ENCODE assay signal across 20 cellular contexts in the genomic region with DNA sequence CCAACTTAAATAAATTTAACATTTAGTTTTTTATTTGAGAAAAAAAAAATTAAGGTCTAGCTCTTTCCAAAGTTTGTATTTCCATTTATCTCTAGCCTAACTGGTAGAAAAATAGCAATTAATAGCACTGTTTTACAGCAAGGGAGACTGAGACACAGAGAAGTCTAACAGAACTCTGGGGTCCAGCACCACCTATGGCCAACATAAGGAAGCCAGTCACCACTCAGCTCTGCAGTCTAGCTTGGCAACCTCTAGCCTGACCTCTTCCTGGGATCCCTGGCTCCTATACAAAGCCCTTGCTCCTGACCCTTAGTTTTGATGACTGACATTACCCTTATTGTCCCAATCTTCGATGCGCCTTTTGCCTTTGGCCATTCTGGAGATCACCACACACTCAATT.
A peak's percentile ranks its signal among the peaks of the same experiment; 100 is the strongest.
DNase-seq lines count a peak whose midpoint lies in the region; ATAC-seq and TF ChIP-seq lines count a peak whose summit lies in the region.
"Had no signal": no experiment of that assay in that cellular context is flagged by ENCODE, and none has a peak within 500 bp of the region (broad histone marks: within the 10 kb centered on the region; RNA-seq: fewer than 3 reads in every experiment).

No MANE protein-coding gene starts in this region.

- no peak overlapping the region for H3K4me2 ChIP-seq in H9 (ENCODE audit: insufficient read depth, insufficient read length, low read length)
- H3K4me2 ChIP-seq in Loucy (ENCODE audit: low read depth, low read length, poor library complexity, severe bottlenecking) = no peak overlapping the region

- no peaks in the 10 kb centered on the region for H3F3A ChIP-seq in Loucy (ENCODE audit: low read depth)

- no peak overlapping the region for H3K4me3 ChIP-seq in Loucy (ENCODE audit: low read length, poor library complexity, severe bottlenecking)
- H3K4me3 ChIP-seq in endodermal cell (ENCODE audit: low read length) = no peak overlapping the region
- no peak overlapping the region for H3K4me3 ChIP-seq in thyroid gland (replicated peaks in 1 of 3)
- H3K4me3 ChIP-seq: GM12878, HAP-1 had no signal

- no peak overlapping the region for H4K8ac ChIP-seq in H9 (replicated peaks; ENCODE audit: insufficient read length, low read depth, low read length)

- no peak overlapping the region for H3T11ph ChIP-seq in H9 (ENCODE audit: low read length)

- H3K27ac Mint-ChIP-seq in H9 (no peak overlapping the region), WTC11 (no peak overlapping the region), endodermal cell (no peak overlapping the region)
- H3K27ac Mint-ChIP-seq: CD4-positive, CD25-positive, alpha-beta regulatory T cell; CD8-positive, alpha-beta memory T cell had no signal

- H3K23ac ChIP-seq in H9 (ENCODE audit: insufficient read length, low read depth, low read length) = no peak overlapping the region

- peaks cover 24 to 25% of the 10 kb centered on the region in 2 experiments for H3K4me1 Mint-ChIP-seq in H9
- peaks cover 34% of the 10 kb centered on the region for H3K4me1 Mint-ChIP-seq in WTC11
- peaks cover 15% of the 10 kb centered on the region for H3K4me1 Mint-ChIP-seq in endodermal cell
- H3K4me1 Mint-ChIP-seq: CD8-positive, alpha-beta memory T cell had no signal

- no peaks in the 10 kb centered on the region for H3K79me1 ChIP-seq in H9 (ENCODE audit: insufficient read depth, low read depth, low read length, poor library complexity, severe bottlenecking)

- no peak overlapping the region for H3K14ac ChIP-seq in H9 (ENCODE audit: insufficient read depth, low read length)

- no peak overlapping the region for H4K91ac ChIP-seq in H9 (ENCODE audit: insufficient read length, low read depth, low read length)

- H2AK5ac ChIP-seq in H9 (ENCODE audit: insufficient read length, low read length) = no peak overlapping the region

- H3K27me3 Mint-ChIP-seq in H9 (ENCODE audit: low read depth) (no peaks in the 10 kb centered on the region), WTC11 (ENCODE audit: low read depth) (no peaks in the 10 kb centered on the region), endodermal cell (ENCODE audit: insufficient read depth) (no peaks in the 10 kb centered on the region)
- H3K27me3 Mint-ChIP-seq: CD4-positive, CD25-positive, alpha-beta regulatory T cell; CD8-positive, alpha-beta memory T cell had no signal

- H3K9me2 ChIP-seq in Loucy (replicated peaks; ENCODE audit: low read depth, low read length) = no peaks in the 10 kb centered on the region

- H2AFZ ChIP-seq in H9 (ENCODE audit: low read length) (no peak overlapping the region), Loucy (ENCODE audit: low read length) (no peak overlapping the region)

- H2BK12ac ChIP-seq in H9 (ENCODE audit: insufficient read length, low read depth, low read length) = no peak overlapping the region

- H3K27ac ChIP-seq in H9 (ENCODE audit: insufficient read length, low read depth, low read length) (no peak overlapping the region), endodermal cell (ENCODE audit: low read depth, low read length) (no peak overlapping the region), thyroid gland (no peak overlapping the region)

- ATAC-seq in WTC11 (peak; percentile 78; the same call in 1 of the 2 replicates), GM21423 (IDR thresholded peaks at IDR 0.05; ENCODE audit: unreplicated experiment) (no peak)
- ATAC-seq: GM12878 had no signal

- H4K20me1 ChIP-seq in H9 (ENCODE audit: control insufficient read depth, insufficient read depth, insufficient read length) = no peaks in the 10 kb centered on the region
- no peaks in the 10 kb centered on the region for H4K20me1 ChIP-seq in Loucy (ENCODE audit: insufficient read depth, low read length, poor library complexity, severe bottlenecking)

- H3K9me3 Mint-ChIP-seq in H9 = peaks cover 0 to 3% of the 10 kb centered on the region in 2 experiments; a peak in 3 of 5 replicates
- peaks cover 10% of the 10 kb centered on the region for H3K9me3 Mint-ChIP-seq in WTC11
- H3K9me3 Mint-ChIP-seq in endodermal cell = peaks cover 4% of the 10 kb centered on the region
- H3K9me3 Mint-ChIP-seq: CD8-positive, alpha-beta memory T cell had no signal

- H3K36me3 Mint-ChIP-seq in H9 (ENCODE audit: insufficient read depth in 1 of 3, low read depth in 3 of 3) (peaks cover 0 to 5% (median 0%) of the 10 kb centered on the region in 3 experiments; a peak in 2 of 7 replicates), WTC11 (no peaks in the 10 kb centered on the region; the same call in 1 of the 2 replicates), endodermal cell (ENCODE audit: low read depth) (no peaks in the 10 kb centered on the region)
- H3K36me3 Mint-ChIP-seq: CD4-positive, CD25-positive, alpha-beta regulatory T cell; CD8-positive, alpha-beta memory T cell had no signal

- POLR2A ChIA-PET in WTC11 (lab: Charles Lee) = no interaction called here

- CTCF ChIA-PET in WTC11 (lab: Charles Lee) = interaction anchor here (0.6 to 1.8 kb wide), 5 partner anchors 14 to 188 kb away, joined by 3 to 5 read pairs (median 4); partner anchors contain the start of genes DCAF17 and METTL8

- H2BK5ac ChIP-seq in H9 (ENCODE audit: insufficient read length, low read length) = no peak overlapping the region

- no peak overlapping the region for H2BK120ac ChIP-seq in H9 (ENCODE audit: low read depth, low read length, poor library complexity, severe bottlenecking)

- no peak overlapping the region for H3K4ac ChIP-seq in H9 (ENCODE audit: low read depth, low read length)

- H3K9ac ChIP-seq in H9 (ENCODE audit: extremely low read depth, insufficient read length, low read length) (no peak overlapping the region), Loucy (ENCODE audit: low read depth, low read length, poor library complexity, severe bottlenecking) (no peak overlapping the region), endodermal cell (ENCODE audit: extremely low read depth, low read length, poor library complexity, severe bottlenecking) (no peak overlapping the region)

- H3K27me3 ChIP-seq in H9 (ENCODE audit: insufficient read depth, low read length) (no peaks in the 10 kb centered on the region), Loucy (ENCODE audit: insufficient read depth, low read length, poor library complexity, severe bottlenecking) (no peaks in the 10 kb centered on the region), endodermal cell (ENCODE audit: control insufficient read depth, insufficient read depth, low read length, poor library complexity, severe bottlenecking) (no peaks in the 10 kb centered on the region), thyroid gland (no peaks in the 10 kb centered on the region)
- H3K27me3 ChIP-seq: BE2C had no signal

- whole genome bisulfite sequencing in H9 (ENCODE audit: extremely low coverage, insufficient read length, low lambda C conversion rate) = no CpG with 5 or more reads among the region's 2 CpGs
- 79 to 95% methylated on average over 2 of the region's 2 CpGs for WGBS in endodermal cell (ENCODE audit: insufficient coverage in 1 of 2, insufficient read length in 1 of 2), 2 experiments
- 97 to 100% methylated on average over 2 of the region's 2 CpGs for WGBS in thyroid gland, 2 donors

- H2BK15ac ChIP-seq in H9 (ENCODE audit: low read depth, low read length) = no peak overlapping the region

- no peak overlapping the region for H4K5ac ChIP-seq in H9 (ENCODE audit: insufficient read length, low read depth, low read length)

- H3K4me3 Mint-ChIP-seq in H9 = no peak overlapping the region
- H3K4me3 Mint-ChIP-seq in WTC11 = no peak overlapping the region
- no peak overlapping the region for H3K4me3 Mint-ChIP-seq in endodermal cell
- H3K4me3 Mint-ChIP-seq: CD4-positive, CD25-positive, alpha-beta regulatory T cell; CD8-positive, alpha-beta memory T cell had no signal

- H3K79me2 ChIP-seq in H9 (ENCODE audit: insufficient read depth, low read length) = no peaks in the 10 kb centered on the region
- no peaks in the 10 kb centered on the region for H3K79me2 ChIP-seq in Loucy (ENCODE audit: insufficient read depth, low read length)

- no peak overlapping the region for H3K56ac ChIP-seq in H9 (ENCODE audit: insufficient read length, low read depth, low read length)

- H3K36me3 ChIP-seq in Loucy (ENCODE audit: insufficient read depth, low read length) = no peaks in the 10 kb centered on the region
- no peaks in the 10 kb centered on the region for H3K36me3 ChIP-seq in endodermal cell (ENCODE audit: control insufficient read depth, insufficient read depth, low read length)
- no peaks in the 10 kb centered on the region for H3K36me3 ChIP-seq in thyroid gland
- H3K36me3 ChIP-seq: BE2C, HAP-1 had no signal

- DNase-seq in H9 (no peak), WTC11 (ENCODE audit: low spot score) (no peak), endodermal cell (no peak), dermis blood vessel endothelial cell (no peak), thyroid gland (no peak)
- DNase-seq: ACHN; BE2C; C1 segment of cervical spinal cord; CD4-positive, CD25-positive, alpha-beta regulatory T cell; CD8-positive, alpha-beta memory T cell; COR-L47; DMS 273 treated with DMSO at 0.1 percent for 48 hours; DMS53; DND-41; EL; GOT3 had no signal

- intact Hi-C loops in thyroid gland (cut with DNase I) = no loop called here

- H3K18ac ChIP-seq in H9 (ENCODE audit: insufficient read length, low read depth, low read length) = no peak overlapping the region

- no peak overlapping the region for H2BK20ac ChIP-seq in H9 (ENCODE audit: low read depth, low read length, poor library complexity, severe bottlenecking)

- H3K9me3 ChIP-seq in H9 (ENCODE audit: control insufficient read depth, low read depth, low read length) (no peaks in the 10 kb centered on the region), Loucy (ENCODE audit: insufficient read depth, low read depth, low read length) (no peaks in the 10 kb centered on the region), endodermal cell (ENCODE audit: control insufficient read depth, low read length) (peaks cover 6% of the 10 kb centered on the region), thyroid gland (no peaks in the 10 kb centered on the region)
- H3K9me3 ChIP-seq: BE2C, HAP-1 had no signal

- no peak for TF ChIP-seq POLR2A in thyroid gland (IDR thresholded peaks at IDR 0.05)

- H3K23me2 ChIP-seq in H9 (ENCODE audit: insufficient read length, low read depth, low read length, poor library complexity, severe bottlenecking) = no peaks in the 10 kb centered on the region

- H3K4me1 ChIP-seq in H9 (ENCODE audit: insufficient read depth, low read length) (no peaks in the 10 kb centered on the region), Loucy (ENCODE audit: insufficient read depth, low read length, poor library complexity, severe bottlenecking) (no peaks in the 10 kb centered on the region), endodermal cell (ENCODE audit: control insufficient read depth, insufficient read depth, low read length) (no peaks in the 10 kb centered on the region), thyroid gland (peaks cover 12 to 16% of the 10 kb centered on the region in 2 donors)
- H3K4me1 ChIP-seq: BE2C had no signal

- TF ChIP-seq CTCF in H9 (conservative IDR thresholded peaks at IDR 0.05) = peak; percentile 41; the same call in 2 of the 3 replicates
- peak; percentile 41 for TF ChIP-seq CTCF in Loucy (conservative IDR thresholded peaks at IDR 0.05; ENCODE audit: low read length)
- no peak for TF ChIP-seq CTCF in WTC11 (IDR thresholded peaks at IDR 0.05)
- TF ChIP-seq CTCF in endodermal cell (conservative IDR thresholded peaks at IDR 0.05) = peak; percentile 63
- TF ChIP-seq CTCF in thyroid gland (IDR thresholded peaks at IDR 0.05) = no peak

Comparison
In these comparisons a context has a peak if more than half of its experiments do, and no peak if none do; other contexts are left out.
1. CTCF ChIP-seq: peak in H9 (single experiment), Loucy (single experiment) and endodermal cell (single experiment); none in WTC11 (single experiment) and thyroid gland (0 of 6).